13 cellular contexts compared by ENCODE assay signal in the genomic region with DNA sequence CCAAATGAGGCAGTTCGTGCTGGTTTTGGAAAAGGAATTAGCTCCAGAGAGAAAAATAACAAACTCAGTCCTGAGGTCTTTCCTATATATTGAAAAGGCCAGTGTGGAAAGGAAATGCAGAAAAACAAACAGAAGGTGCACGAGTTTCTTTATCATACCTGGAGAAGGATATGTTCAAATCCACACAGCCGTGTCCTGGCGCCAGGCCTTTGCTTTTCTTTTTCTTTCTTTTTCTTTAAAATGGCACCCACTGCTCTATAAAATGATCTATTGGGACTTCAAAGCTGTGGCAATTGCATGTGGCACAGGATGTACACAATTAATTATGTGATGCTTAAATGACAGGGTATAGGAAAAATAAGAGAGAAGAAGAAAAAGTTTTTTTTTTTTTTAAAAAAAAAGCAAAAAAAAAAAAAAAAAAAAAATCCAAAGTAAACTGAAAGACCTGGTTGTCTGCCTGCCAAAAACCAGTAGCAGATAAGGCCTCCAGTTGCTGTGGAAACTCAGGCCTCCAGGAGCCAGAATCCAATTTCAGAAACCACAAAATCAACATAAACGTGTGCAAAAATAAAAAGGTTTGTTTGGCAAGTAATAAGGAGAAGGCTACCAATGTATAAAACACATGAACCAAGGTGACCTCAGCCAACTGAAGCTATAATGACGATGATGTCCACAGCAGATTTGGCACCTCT.
DNase-seq lines count a peak whose midpoint lies in the region; ATAC-seq and TF ChIP-seq lines count a peak whose summit lies in the region.
"Had no signal": no experiment of that assay in that cellular context is flagged by ENCODE, and none has a peak within 500 bp of the region (broad histone marks: within the 10 kb centered on the region; RNA-seq: fewer than 3 reads in every experiment).

No MANE protein-coding gene starts in this region.

- H3K36me3 ChIP-seq in stomach = no peaks in the 10 kb centered on the region
- H3K36me3 ChIP-seq: right atrium auricular region, upper lobe of left lung had no signal

- H3K4me1 ChIP-seq in stomach (peaks cover 0 to 9% (median under 1%) of the 10 kb centered on the region in 4 donors), right cardiac atrium (ENCODE audit: control insufficient read depth, insufficient read depth, low read length) (no peaks in the 10 kb centered on the region)
- H3K4me1 ChIP-seq: right atrium auricular region, upper lobe of left lung had no signal

- DNase-seq in HuH-7 (ENCODE audit: low spot score) (peak; percentile 32), NCI-H2171 treated with DMSO at 0.1 percent for 48 hours (lab: John Stamatoyannopoulos, UW) (peak; percentile 84), astrocyte of the spinal cord (ENCODE audit: low read depth, low spot score) (peak; percentile 72), stomach (peak; percentile 77), GM10266 (ENCODE audit: extremely low spot score) (no peak), right cardiac atrium (no peak), Ammon's horn (ENCODE audit: low spot score) (no peak), epidermal melanocyte (ENCODE audit: insufficient read length, low spot score) (no peak)
- DNase-seq: activated CD4-positive, alpha-beta memory T cell treated with anti-CD3 and anti-CD28 coated beads for 36 hours; NCI-H226 had no signal

- ATAC-seq in right cardiac atrium = no peak
- ATAC-seq: activated naive CD4-positive, alpha-beta T cell treated with anti-CD3 and anti-CD28 coated beads, Interleukin-2, amount 50 U/mL, for 72 hours had no signal

- WGBS in stomach, 5 donors = 29 to 51% (median 35%) methylated on average over 6 of the region's 6 CpGs
- 63% methylated on average over 6 of the region's 6 CpGs for WGBS in right cardiac atrium

- H3K9me3 ChIP-seq in stomach = no peaks in the 10 kb centered on the region
- H3K9me3 ChIP-seq in right cardiac atrium (ENCODE audit: control insufficient read depth, low read length) = no peaks in the 10 kb centered on the region
- H3K9me3 ChIP-seq: right atrium auricular region, upper lobe of left lung had no signal

- in situ Hi-C loops in astrocyte of the spinal cord (cut with HindIII; ENCODE audit: low sequenced_read_pairs) = no loop called here

- intact Hi-C loops in stomach (cut with DNase I; ENCODE audit: low total_unique reads) (no loop called here), right cardiac atrium (cut with DNase I) (no loop called here)

- no peak for TF ChIP-seq CTCF in astrocyte of the spinal cord (IDR thresholded peaks at IDR 0.05; ENCODE audit: low read depth, low read length)
- no peak for TF ChIP-seq CTCF in stomach (IDR thresholded peaks at IDR 0.05)
- no peak for TF ChIP-seq CTCF in GM10266 (IDR thresholded peaks at IDR 0.05; ENCODE audit: control insufficient read depth, insufficient read depth, low read depth, missing control alignments)

- H3K4me3 ChIP-seq in astrocyte of the spinal cord (ENCODE audit: low read depth, low read length) = no peak overlapping the region
- H3K4me3 ChIP-seq in stomach = no peak overlapping the region
- H3K4me3 ChIP-seq in right cardiac atrium (ENCODE audit: low read length) = no peak overlapping the region
- H3K4me3 ChIP-seq: right atrium auricular region had no signal

- H3K27ac ChIP-seq in stomach = peak overlapping the region; percentile 28 to 61 (median 41)
- H3K27ac ChIP-seq in right cardiac atrium (ENCODE audit: low read length) = no peak overlapping the region
- H3K27ac ChIP-seq: right atrium auricular region had no signal

- TF ChIP-seq POLR2A in stomach (IDR thresholded peaks at IDR 0.05) = no peak

- TF ChIP-seq EP300 in stomach (IDR thresholded peaks at IDR 0.05) = no peak

- H3K27me3 ChIP-seq in stomach = no peaks in the 10 kb centered on the region
- H3K27me3 ChIP-seq in right cardiac atrium (ENCODE audit: control insufficient read depth, insufficient read depth) = no peaks in the 10 kb centered on the region
- H3K27me3 ChIP-seq: right atrium auricular region, upper lobe of left lung had no signal

Comparison
In these comparisons a context has a peak if more than half of its experiments do, and no peak if none do; other contexts are left out.
1. DNase-seq: peak in HuH-7 (single experiment), NCI-H2171 treated with DMSO at 0.1 percent for 48 hours (single experiment), astrocyte of the spinal cord (single experiment) and stomach (single experiment); none in GM10266 (single experiment), right cardiac atrium (0 of 3), Ammon's horn (single experiment) and epidermal melanocyte (single experiment).